Comparison of ENCODE assay signal across 16 cellular contexts in the genomic region with DNA sequence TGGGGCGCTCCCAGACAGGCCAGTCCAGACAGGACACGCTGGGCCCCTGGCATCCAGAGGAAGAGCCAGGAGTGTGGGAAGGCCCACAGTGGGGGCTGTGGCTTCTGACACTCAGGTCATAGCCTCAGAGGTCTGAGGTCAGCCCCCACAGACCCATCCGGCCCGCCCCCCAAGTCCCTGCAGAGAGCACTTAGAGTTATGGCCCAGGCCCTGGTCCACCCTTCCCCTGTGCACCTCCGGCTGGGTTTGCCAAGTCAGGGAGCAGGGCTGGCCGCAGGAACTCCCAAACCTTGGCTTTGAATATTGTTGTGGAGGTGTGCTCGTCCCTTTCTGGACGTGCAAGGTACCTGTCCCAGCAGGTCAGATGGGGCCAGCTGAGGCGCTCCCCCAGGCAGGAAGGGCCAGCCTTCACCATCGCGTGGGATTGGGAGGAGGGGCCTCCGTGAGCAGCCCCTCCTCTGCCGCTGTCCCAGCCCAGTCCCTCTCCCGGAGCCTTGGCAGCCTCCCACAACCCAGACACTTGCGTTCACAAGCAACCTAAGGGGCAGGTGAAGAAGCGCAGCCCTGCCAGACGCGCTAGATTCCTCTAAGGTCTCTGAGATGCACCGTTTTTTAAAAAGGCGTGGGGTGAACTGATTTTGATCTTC.
A peak's percentile ranks its signal among the peaks of the same experiment; 100 is the strongest.
DNase-seq lines count a peak whose midpoint lies in the region; TF ChIP-seq lines count a peak whose summit lies in the region.
"Had no signal": no experiment of that assay in that cellular context is flagged by ENCODE, and none has a peak within 500 bp of the region (broad histone marks: within the 10 kb centered on the region; RNA-seq: fewer than 3 reads in every experiment).

No MANE protein-coding gene starts in this region.

- intact Hi-C loops in CD14-positive monocyte (cut with micrococcal nuclease), result no loop called here

- no peaks in the 10 kb centered on the region for H3K9me3 ChIP-seq in osteoblast (ENCODE audit: low read depth, low read length)
- H3K9me3 ChIP-seq: sigmoid colon, thoracic aorta had no signal

- no peaks in the 10 kb centered on the region for H3K4me1 ChIP-seq in osteoblast (ENCODE audit: insufficient read depth, low read length)

- no peak overlapping the region for H2AFZ ChIP-seq in osteoblast (ENCODE audit: low read length)

- H3K4me3 Mint-ChIP-seq in CD14-positive monocyte (no peak overlapping the region), mesothelial cell of epicardium (no peak overlapping the region)
- peak overlapping the region; percentile 8 for H3K4me3 Mint-ChIP-seq in activated naive CD8-positive, alpha-beta T cell

- no peaks in the 10 kb centered on the region for H3K9me3 Mint-ChIP-seq in CD14-positive monocyte
- no peaks in the 10 kb centered on the region for H3K9me3 Mint-ChIP-seq in activated naive CD8-positive, alpha-beta T cell (ENCODE audit: low read depth)
- H3K9me3 Mint-ChIP-seq in mesothelial cell of epicardium, result no peaks in the 10 kb centered on the region

- no peak overlapping the region for H3K4me3 ChIP-seq in osteoblast (ENCODE audit: insufficient read depth, low read length)
- H3K4me3 ChIP-seq: sigmoid colon, SK-N-MC had no signal

- peaks cover 26 to 27% of the 10 kb centered on the region in 2 donors for H3K36me3 Mint-ChIP-seq in CD14-positive monocyte
- peaks cover 3% of the 10 kb centered on the region for H3K36me3 Mint-ChIP-seq in activated naive CD8-positive, alpha-beta T cell
- H3K36me3 Mint-ChIP-seq in mesothelial cell of epicardium, result peaks cover 12% of the 10 kb centered on the region

- no peak overlapping the region for H3K4me2 ChIP-seq in osteoblast (ENCODE audit: insufficient read depth, low read length)

- H3K27ac ChIP-seq in osteoblast (ENCODE audit: low read depth, low read length), result no peak overlapping the region
- H3K27ac ChIP-seq: SK-N-MC, thoracic aorta had no signal

- TF ChIP-seq CTCF in CD14-positive monocyte (IDR thresholded peaks at IDR 0.05), result no peak
- no peak for TF ChIP-seq CTCF in mesothelial cell of epicardium (IDR thresholded peaks at IDR 0.05; ENCODE audit: unreplicated experiment)
- TF ChIP-seq CTCF in osteoblast (IDR thresholded peaks at IDR 0.05; ENCODE audit: extremely low read depth, low read depth, low read length), result no peak

- DNase-seq in CD14-positive monocyte (ENCODE audit: low spot score), result no peak
- DNase-seq in mesothelial cell of epicardium (ENCODE audit: low spot score in 2 of 2, unreplicated experiment in 2 of 2), result no peak
- no peak for DNase-seq in Ammon's horn (ENCODE audit: low spot score)
- no peak for DNase-seq in NCI-H1417 (lab: John Stamatoyannopoulos, UW)
- no peak for DNase-seq in osteoblast (ENCODE audit: insufficient read length, low spot score, missing footprints)
- DNase-seq: activated naive CD4-positive, alpha-beta T cell treated with anti-CD3 and anti-CD28 coated beads, Interleukin-2, amount 50 U/mL, for 16 hours; DMS153; NCI-H2107; NCI-H524 treated with DMSO at 0.1 percent for 48 hours; occipital lobe; PC-3; sigmoid colon had no signal

- no peaks in the 10 kb centered on the region for H3K79me2 ChIP-seq in osteoblast (ENCODE audit: insufficient read depth, low read length)

- peaks cover 2% of the 10 kb centered on the region for H4K20me1 ChIP-seq in osteoblast (ENCODE audit: insufficient read depth, low read length)

- peak; percentile 3 for TF ChIP-seq POLR2A in GM18951 (IDR thresholded peaks at IDR 0.05; ENCODE audit: extremely low read depth, insufficient read depth, insufficient read length)

- H3K27me3 ChIP-seq in osteoblast (ENCODE audit: insufficient read depth, low read length), result no peaks in the 10 kb centered on the region
- H3K27me3 ChIP-seq: sigmoid colon had no signal

- peaks cover 51% of the 10 kb centered on the region for H3K4me1 Mint-ChIP-seq in CD14-positive monocyte
- H3K4me1 Mint-ChIP-seq in activated naive CD8-positive, alpha-beta T cell (ENCODE audit: low read depth), result peaks cover 31% of the 10 kb centered on the region
- H3K4me1 Mint-ChIP-seq in mesothelial cell of epicardium, result peaks cover 6% of the 10 kb centered on the region

- in situ Hi-C loops in GM18951 (cut with MboI; ENCODE audit: low sequenced_read_pairs, unreplicated experiment), result no loop called here

- H3K36me3 ChIP-seq in osteoblast (ENCODE audit: insufficient read depth, low read length), result no peaks in the 10 kb centered on the region
- H3K36me3 ChIP-seq: thoracic aorta had no signal

- peaks cover 0 to 2% (median 1%) of the 10 kb centered on the region in 3 donors for H3K27me3 Mint-ChIP-seq in CD14-positive monocyte (ENCODE audit: low read depth in 3 of 3)
- no peaks in the 10 kb centered on the region for H3K27me3 Mint-ChIP-seq in activated naive CD8-positive, alpha-beta T cell
- H3K27me3 Mint-ChIP-seq in mesothelial cell of epicardium (ENCODE audit: low read depth), result no peaks in the 10 kb centered on the region

- H3K27ac Mint-ChIP-seq in CD14-positive monocyte, result peak overlapping the region; percentile 80 to 94 (median 87)
- peak overlapping the region; percentile 86 for H3K27ac Mint-ChIP-seq in activated naive CD8-positive, alpha-beta T cell
- peak overlapping the region; percentile 28 for H3K27ac Mint-ChIP-seq in mesothelial cell of epicardium

Comparison
In these comparisons a context has a peak if more than half of its experiments do, and no peak if none do; other contexts are left out.
1. H3K27ac Mint-ChIP-seq: peak in every context shown above with its lines; median percentile 87 in CD14-positive monocyte; 86 in activated naive CD8-positive, alpha-beta T cell; 28 in mesothelial cell of epicardium.